ENCODE assay signal across 8 cellular contexts in genomic region chr14:91154851-91155625, GRCh38. TPM values are rescaled to one million over a fixed set of nuclear protein-coding genes. Genes with fewer than 3 reads are reported as not detected.
DNase-seq lines count a peak whose midpoint lies in the region; ATAC-seq, FAIRE-seq and TF ChIP-seq lines count a peak whose summit lies in the region.

No MANE protein-coding gene starts in this region.

- TF ChIP-seq POLR2A in gastroesophageal sphincter (IDR thresholded peaks at IDR 0.05) = no peak

- no peak overlapping the region for H3K27ac Mint-ChIP-seq in Calu3 (ENCODE audit: unreplicated experiment)

- CTCF ChIA-PET in Calu3 (lab: Charles Lee) = interaction anchor here (0.7 kb wide), 1 partner anchor 89 kb away, joined by 4 read pairs; no protein-coding TSS in a partner anchor

- peaks cover 16% of the 10 kb centered on the region for H3K36me3 Mint-ChIP-seq in Calu3 (ENCODE audit: insufficient read depth, unreplicated experiment)

- no peak overlapping the region for H3K4me3 Mint-ChIP-seq in Calu3 (ENCODE audit: low read depth, unreplicated experiment)

- FAIRE-seq in small intestine (lab: Jason Lieb, UNC) = no peak

- TF ChIP-seq CTCF in Calu3 (IDR thresholded peaks at IDR 0.05; ENCODE audit: unreplicated experiment) (no peak), LNCaP clone FGC (IDR thresholded peaks at IDR 0.05; ENCODE audit: control insufficient read depth, extremely low read depth, insufficient read depth) (no peak), RWPE2 (IDR thresholded peaks at IDR 0.05; ENCODE audit: poor library complexity, severe bottlenecking) (no peak), gastroesophageal sphincter (IDR thresholded peaks at IDR 0.05) (no peak), coronary artery (IDR thresholded peaks at IDR 0.05) (no peak)

- no peak for TF ChIP-seq EP300 in gastroesophageal sphincter (IDR thresholded peaks at IDR 0.05)

- no TSS peak for BruUV-seq in Calu3 (replicated peaks; lab: Mats Ljungman, UMichigan)

- no peaks in the 10 kb centered on the region for H3K9me3 Mint-ChIP-seq in Calu3 (ENCODE audit: low read depth, unreplicated experiment)

- intact Hi-C loops in Calu3 (cut with micrococcal nuclease; ENCODE audit: unreplicated experiment) = no loop called here

- H3K4me3 ChIP-seq in LNCaP clone FGC (ENCODE audit: low read depth, low read length) (no peak overlapping the region), RWPE2 (ENCODE audit: severe bottlenecking) (no peak overlapping the region), gastroesophageal sphincter (no peak overlapping the region), small intestine (ENCODE audit: low read depth in 1 of 2, low read length in 2 of 2) (no peak overlapping the region), coronary artery (no peak overlapping the region)

- peaks cover 16% of the 10 kb centered on the region for H3K36me3 ChIP-seq in RWPE2 (ENCODE audit: low read depth)
- peaks cover 0 to 38% of the 10 kb centered on the region in 2 donors for H3K36me3 ChIP-seq in gastroesophageal sphincter
- peaks cover 0 to 5% of the 10 kb centered on the region in 2 donors for H3K36me3 ChIP-seq in small intestine (ENCODE audit: control insufficient read depth in 2 of 2, insufficient read depth in 2 of 2, low read length in 2 of 2)

- no peaks in the 10 kb centered on the region for H3K27me3 Mint-ChIP-seq in Calu3 (ENCODE audit: unreplicated experiment)

- no peak overlapping the region for H3K27ac ChIP-seq in RWPE2 (ENCODE audit: poor library complexity, severe bottlenecking)
- peak overlapping the region; percentile 35 to 87 (median 84) for H3K27ac ChIP-seq in gastroesophageal sphincter
- peak overlapping the region in 1 of 2 donors; percentile 27 for H3K27ac ChIP-seq in small intestine (ENCODE audit: low read depth in 1 of 2, low read length in 1 of 2)
- H3K27ac ChIP-seq in coronary artery = no peak overlapping the region

- H3K9me3 ChIP-seq in RWPE2 (ENCODE audit: severe bottlenecking) = no peaks in the 10 kb centered on the region
- H3K9me3 ChIP-seq in gastroesophageal sphincter = no peaks in the 10 kb centered on the region
- no peaks in the 10 kb centered on the region for H3K9me3 ChIP-seq in small intestine (ENCODE audit: control insufficient read depth, low read depth)

- ATAC-seq in RWPE2 (ENCODE audit: low read depth) = peak; percentile 86
- ATAC-seq in gastroesophageal sphincter = peak; percentile 57
- no peak for ATAC-seq in HG03097 (IDR thresholded peaks at IDR 0.05; ENCODE audit: low FRiP score, unreplicated experiment)

- H3K27me3 ChIP-seq in RWPE2 (ENCODE audit: insufficient read depth, poor library complexity, severe bottlenecking) = no peaks in the 10 kb centered on the region
- H3K27me3 ChIP-seq in gastroesophageal sphincter = no peaks in the 10 kb centered on the region
- H3K27me3 ChIP-seq in small intestine (ENCODE audit: control insufficient read depth in 2 of 2, insufficient read depth in 2 of 2, low read length in 2 of 2) = no peaks in the 10 kb centered on the region

- DNase-seq in Calu3 = peak; percentile 25
- peak; percentile 87 for DNase-seq in LNCaP clone FGC (ENCODE audit: low read depth)
- no peak for DNase-seq in RWPE2 (ENCODE audit: low spot score)
- DNase-seq in small intestine = peak; percentile 93
- DNase-seq in coronary artery (ENCODE audit: low spot score) = no peak
- DNase-seq in activated CD4-positive, CD25-positive, alpha-beta regulatory T cell (lab: John Stamatoyannopoulos, UW) = no peak

- peaks cover 8% of the 10 kb centered on the region for H3K4me1 Mint-ChIP-seq in Calu3 (ENCODE audit: low read depth, unreplicated experiment)

- H3K4me1 ChIP-seq in RWPE2 (ENCODE audit: insufficient read depth, poor library complexity, severe bottlenecking) (peaks cover 16% of the 10 kb centered on the region), gastroesophageal sphincter (peaks cover 3 to 75% (median 12%) of the 10 kb centered on the region in 3 donors), small intestine (ENCODE audit: control insufficient read depth in 2 of 2, insufficient read depth in 1 of 2, low read depth in 1 of 2, low read length in 1 of 2) (peaks cover 0 to 2% of the 10 kb centered on the region in 2 donors)

- 18 to 31% methylated on average over 9 to 15 of the region's 16 CpGs for WGBS in gastroesophageal sphincter (ENCODE audit: low coverage in 1 of 2), 2 donors
- 22 to 45% (median 24%) methylated on average over 16 of the region's 16 CpGs for WGBS in small intestine, 3 donors

RNA-seq across cellular contexts. Expression of gene DGLUCY, which starts 41.2 kb away (rescaled TPM):
- total RNA-seq in Calu3 (2022) (69.3 and 78.5 TPM in 2 replicates), gastroesophageal sphincter (100 to 1,000 TPM in 1 of 4 donors, 10 to 100 TPM in 3; 52.8 to 118 (median 77.3) TPM)
- polyA plus RNA-seq in small intestine = 10 to 100 TPM; 11.9 to 35.4 (median 25.0) TPM

Comparison
In these comparisons a context has a peak if more than half of its experiments do, and no peak if none do; other contexts are left out.
1. DNase-seq: peak in Calu3 (single experiment), LNCaP clone FGC (single experiment) and small intestine (single experiment); none in RWPE2 (single experiment), coronary artery (single experiment) and activated CD4-positive, CD25-positive, alpha-beta regulatory T cell (0 of 4).
2. H3K27ac ChIP-seq: peak in gastroesophageal sphincter (4 of 4); none in RWPE2 (single experiment) and coronary artery (0 of 2).